Comparison of ENCODE assay signal across 19 cellular contexts in genomic region chr13:51318015-51318414, GRCh38. TPM values are rescaled to one million over a fixed set of nuclear protein-coding genes. Genes with fewer than 3 reads are reported as not detected.
DNase-seq lines count a peak whose midpoint lies in the region; ATAC-seq, FAIRE-seq and TF ChIP-seq lines count a peak whose summit lies in the region.
"Had no signal": no experiment of that assay in that cellular context is flagged by ENCODE, and none has a peak within 500 bp of the region (broad histone marks: within the 10 kb centered on the region; RNA-seq: fewer than 3 reads in every experiment).

No MANE protein-coding gene starts in this region.

- H3K4me1 Mint-ChIP-seq in HFFc6 (ENCODE audit: low read depth), result peaks cover 30% of the 10 kb centered on the region
- H3K4me1 Mint-ChIP-seq: CD4-positive, CD25-positive, alpha-beta regulatory T cell had no signal

- peak; percentile 18 for FAIRE-seq in bronchial epithelial cell (lab: Jason Lieb, UNC)
- FAIRE-seq: GM19239 had no signal

- DNase-seq in M059J (ENCODE audit: low read depth) (peak; percentile 38), bronchial epithelial cell (ENCODE audit: low read depth) (no peak), kidney tubule cell (ENCODE audit: low spot score) (peak; percentile 4), NCI-H2107 treated with DMSO at 0.1 percent for 48 hours (lab: John Stamatoyannopoulos, UW; ENCODE audit: unreplicated experiment) (no peak), left colon (no peak), HFFc6 (no peak)
- DNase-seq: 8988T; ACHN; CD4-positive, CD25-positive, alpha-beta regulatory T cell; DND-41; GF-D8; IMR-90 had no signal

- H3K4me3 ChIP-seq in ACC112 (ENCODE audit: low read depth, low read length) (no peak overlapping the region), bronchial epithelial cell (ENCODE audit: low read depth, low read length) (no peak overlapping the region)
- H3K4me3 ChIP-seq: BLaER1 treated with 17β-estradiol and CSF1 and Interleukin-3, amounts not matched to agents 10 nM and 100 nM had no signal

- H3K27me3 Mint-ChIP-seq in HFFc6 (ENCODE audit: insufficient read depth), result peaks cover 5% of the 10 kb centered on the region

- H3K27ac ChIP-seq in ACC112 (ENCODE audit: low read depth, low read length), result peak overlapping the region; percentile 83
- H3K27ac ChIP-seq: BLaER1 treated with 17β-estradiol and CSF1 and Interleukin-3, amounts not matched to agents 10 nM and 100 nM had no signal

- H3K36me3 ChIP-seq in ACC112 (ENCODE audit: insufficient read depth, low read length), result no peaks in the 10 kb centered on the region
- no peaks in the 10 kb centered on the region for H3K36me3 ChIP-seq in bronchial epithelial cell (ENCODE audit: control insufficient read depth, insufficient read depth, low read length)
- H3K36me3 ChIP-seq: BLaER1 treated with 17β-estradiol and CSF1 and Interleukin-3, amounts not matched to agents 10 nM and 100 nM had no signal

- no peaks in the 10 kb centered on the region; the same call in 1 of the 2 replicates for H3K27me3 ChIP-seq in ACC112 (ENCODE audit: insufficient read depth, low read length)
- no peaks in the 10 kb centered on the region for H3K27me3 ChIP-seq in bronchial epithelial cell (ENCODE audit: control insufficient read depth, insufficient read depth, low read length)
- H3K27me3 ChIP-seq: BLaER1 treated with 17β-estradiol and CSF1 and Interleukin-3, amounts not matched to agents 10 nM and 100 nM had no signal

- H3K4me3 Mint-ChIP-seq in HFFc6, result no peak overlapping the region
- H3K4me3 Mint-ChIP-seq: CD4-positive, CD25-positive, alpha-beta regulatory T cell had no signal

- no peak overlapping the region for H3K27ac Mint-ChIP-seq in HFFc6
- H3K27ac Mint-ChIP-seq: CD4-positive, CD25-positive, alpha-beta regulatory T cell had no signal

- TF ChIP-seq CTCF in bronchial epithelial cell (IDR thresholded peaks at IDR 0.05; ENCODE audit: insufficient read depth, low read length, severe bottlenecking) (no peak), HFFc6 (IDR thresholded peaks at IDR 0.05) (no peak)

- peaks cover 26% of the 10 kb centered on the region for H3K4me1 ChIP-seq in ACC112 (ENCODE audit: control insufficient read depth, insufficient read depth, low read length, unreplicated experiment)

- H2AFZ ChIP-seq in ACC112 (ENCODE audit: low read length, unreplicated experiment), result no peak overlapping the region

- ATAC-seq in GM21515 (IDR thresholded peaks at IDR 0.05; ENCODE audit: unreplicated experiment) (no peak), left colon (no peak)
- ATAC-seq: HCT116 had no signal

- intact Hi-C loops in left colon (cut with DNase I, micrococcal nuclease), result no loop called here

- H3K36me3 Mint-ChIP-seq in HFFc6 (ENCODE audit: low read depth), result no peaks in the 10 kb centered on the region
- H3K36me3 Mint-ChIP-seq: CD4-positive, CD25-positive, alpha-beta regulatory T cell had no signal

- H3K79me2 ChIP-seq in ACC112 (ENCODE audit: control insufficient read depth, insufficient read depth, low read length, unreplicated experiment), result no peaks in the 10 kb centered on the region

- no peaks in the 10 kb centered on the region for H3K9me3 Mint-ChIP-seq in HFFc6
- H3K9me3 Mint-ChIP-seq: CD4-positive, CD25-positive, alpha-beta regulatory T cell had no signal

RNA-seq across cellular contexts. Expression of gene SERPINE3, which starts 21.5 kb away (rescaled TPM):
- not detected in 2 replicates for total RNA-seq in M059J (2014; rRNA removed; shearing (Covaris generic))
- total RNA-seq in bronchial epithelial cell (not detected in 2 replicates), left colon (not detected)
- not detected for total RNA-seq in HFFc6 (2021; fragmentation: NEBNext Ultra II Directional; extraction: Animal tissue kit (Norgen Biotek cat#: 25700))
- total RNA-seq: CD4-positive, CD25-positive, alpha-beta regulatory T cell; H4; HT-29; IMR-90 had no signal

Comparison
In these comparisons a context has a peak if more than half of its experiments do, and no peak if none do; other contexts are left out.
1. DNase-seq: peak in M059J (single experiment) and kidney tubule cell (single experiment); none in bronchial epithelial cell (single experiment), NCI-H2107 treated with DMSO at 0.1 percent for 48 hours (single experiment), left colon (0 of 2) and HFFc6 (single experiment).